8 cellular contexts compared by ENCODE assay signal in the genomic region with DNA sequence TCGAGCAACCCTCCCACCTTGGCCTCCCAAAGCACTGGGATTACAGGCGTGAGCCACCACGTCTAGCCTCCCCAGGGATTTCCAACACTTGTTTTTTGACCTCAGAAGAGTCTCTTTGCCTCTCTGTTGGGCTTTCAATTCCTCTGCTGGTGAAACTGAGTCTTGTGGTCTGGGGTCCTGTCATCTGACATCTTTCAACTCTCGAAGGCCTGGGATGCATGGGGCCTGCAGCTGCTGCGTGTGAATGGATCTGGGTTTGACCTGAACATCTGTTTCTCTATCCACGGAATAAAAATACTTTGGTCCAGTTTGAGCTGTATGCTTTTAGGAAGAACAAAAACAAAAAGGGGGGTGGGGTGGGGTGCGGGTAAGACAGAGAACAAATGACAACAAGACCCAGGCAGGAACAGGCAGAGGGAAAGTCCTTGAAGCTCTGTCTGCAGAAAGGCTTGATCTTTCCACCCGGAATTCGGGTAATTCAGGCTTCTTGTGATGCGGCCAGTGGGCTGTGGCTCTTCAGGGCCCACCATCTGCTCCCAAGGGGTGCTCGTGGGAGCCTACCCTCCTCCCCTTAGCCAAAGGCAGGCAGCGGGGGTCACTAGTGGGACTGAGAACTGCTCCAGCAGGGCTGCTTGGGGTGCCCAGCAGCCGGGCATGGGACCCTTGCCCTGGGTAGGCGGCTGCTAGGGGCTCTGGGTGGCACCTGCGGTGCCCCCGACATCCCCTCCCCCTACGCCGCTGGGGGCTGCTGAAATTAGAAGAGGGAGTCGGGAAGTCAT.
DNase-seq lines count a peak whose midpoint lies in the region; ATAC-seq, FAIRE-seq and TF ChIP-seq lines count a peak whose summit lies in the region.

No MANE protein-coding gene starts in this region.

- no peaks in the 10 kb centered on the region for H3K27me3 ChIP-seq in astrocyte (ENCODE audit: insufficient read depth, low read length)
- no peaks in the 10 kb centered on the region for H3K27me3 ChIP-seq in ovary

- H3K79me2 ChIP-seq in astrocyte (ENCODE audit: insufficient read depth, low read length) = no peaks in the 10 kb centered on the region

- no peaks in the 10 kb centered on the region for H3K36me3 ChIP-seq in astrocyte (ENCODE audit: insufficient read depth, low read length)
- H3K36me3 ChIP-seq in ovary = no peaks in the 10 kb centered on the region

- intact Hi-C loops in ovary (cut with DNase I) = loop anchor here in 2 of 4 donors (5.0 to 10.0 kb wide), 2 partner anchors 84 to 86 kb away; partner anchors contain the start of gene HEG1 (in 2 of the 2)

- H3K27ac ChIP-seq in astrocyte (ENCODE audit: low read depth, low read length) (peak overlapping the region; percentile 1), ovary (peak overlapping the region in 1 of 2 donors; percentile 57)

- 15 to 37% (median 19%) methylated on average over 17 to 19 of the region's 19 CpGs for whole genome bisulfite sequencing in ovary, 3 donors

- TF ChIP-seq CTCF in astrocyte (IDR thresholded peaks at IDR 0.05; ENCODE audit: insufficient read depth, low read depth, low read length) (no peak), ovary (IDR thresholded peaks at IDR 0.05) (no peak), endothelial cell (IDR thresholded peaks at IDR 0.05; ENCODE audit: unreplicated experiment) (no peak)

- DNase-seq in astrocyte (ENCODE audit: low read depth) (no peak), ovary (peak in 4 of 5 donors; percentile 28 to 50 (median 38)), A172 (ENCODE audit: low spot score) (no peak), NCI-H1436 (lab: John Stamatoyannopoulos, UW) (no peak), endothelial cell (ENCODE audit: low spot score) (no peak), GM19240 (ENCODE audit: insufficient read length, low spot score) (no peak)

- no peak overlapping the region for H3K27ac Mint-ChIP-seq in astrocyte (ENCODE audit: unreplicated experiment)
- no peak overlapping the region for H3K27ac Mint-ChIP-seq in endothelial cell (ENCODE audit: unreplicated experiment)

- no peaks in the 10 kb centered on the region for H3K9me3 ChIP-seq in astrocyte (ENCODE audit: insufficient read depth, low read depth, low read length)
- no peaks in the 10 kb centered on the region for H3K9me3 ChIP-seq in ovary

- peak; percentile 5 for ATAC-seq in GM18868 (IDR thresholded peaks at IDR 0.05; ENCODE audit: unreplicated experiment)
- ATAC-seq in HG02884 (IDR thresholded peaks at IDR 0.05; ENCODE audit: unreplicated experiment) = peak; percentile 16

- H3K4me2 ChIP-seq in astrocyte (ENCODE audit: low read length) = peak overlapping the region; percentile 74

- no peak for FAIRE-seq in astrocyte (lab: Jason Lieb, UNC)

- H3K4me1 Mint-ChIP-seq in astrocyte (ENCODE audit: low read depth, unreplicated experiment) = peaks cover 47% of the 10 kb centered on the region
- peaks cover 34% of the 10 kb centered on the region for H3K4me1 Mint-ChIP-seq in endothelial cell (ENCODE audit: unreplicated experiment)

- peak overlapping the region; percentile 66 for H3K9ac ChIP-seq in astrocyte (ENCODE audit: low read length)

- H3K27me3 Mint-ChIP-seq in astrocyte (ENCODE audit: low read depth, unreplicated experiment) (peaks cover 4% of the 10 kb centered on the region), endothelial cell (ENCODE audit: unreplicated experiment) (peaks cover 6% of the 10 kb centered on the region)

- no peaks in the 10 kb centered on the region for H3K36me3 Mint-ChIP-seq in astrocyte (ENCODE audit: low read depth, unreplicated experiment)
- peaks cover 7% of the 10 kb centered on the region for H3K36me3 Mint-ChIP-seq in endothelial cell (ENCODE audit: low read depth, unreplicated experiment)

- no peaks in the 10 kb centered on the region for H3K9me3 Mint-ChIP-seq in astrocyte (ENCODE audit: unreplicated experiment)
- H3K9me3 Mint-ChIP-seq in endothelial cell (ENCODE audit: unreplicated experiment) = no peaks in the 10 kb centered on the region

- TF ChIP-seq POLR2A in ovary (IDR thresholded peaks at IDR 0.05) = no peak

- H3K4me1 ChIP-seq in astrocyte (ENCODE audit: insufficient read depth, low read length) (peaks cover 62% of the 10 kb centered on the region), ovary (ENCODE audit: insufficient read depth) (peaks cover 11% of the 10 kb centered on the region)

- no peaks in the 10 kb centered on the region for H4K20me1 ChIP-seq in astrocyte (ENCODE audit: insufficient read depth, low read length)

- H3K4me3 Mint-ChIP-seq in astrocyte (ENCODE audit: unreplicated experiment) = peak overlapping the region; percentile 60
- H3K4me3 Mint-ChIP-seq in endothelial cell (ENCODE audit: unreplicated experiment) = no peak overlapping the region

- H3K4me3 ChIP-seq in astrocyte (ENCODE audit: insufficient read depth, low read depth, low read length) = peak overlapping the region; percentile 11
- H3K4me3 ChIP-seq in ovary = peak overlapping the region; percentile 34

- H2AFZ ChIP-seq in astrocyte (ENCODE audit: low read depth, low read length) = peak overlapping the region; percentile 75

- TF ChIP-seq EP300 in ovary (IDR thresholded peaks at IDR 0.05) = no peak

Comparison
In these comparisons a context has a peak if more than half of its experiments do, and no peak if none do; other contexts are left out.
1. DNase-seq: peak in ovary (4 of 5); none in astrocyte (single experiment), A172 (single experiment), NCI-H1436 (single experiment), endothelial cell (single experiment) and GM19240 (single experiment).